1 cellular context compared by ENCODE assay signal in the genomic region with DNA sequence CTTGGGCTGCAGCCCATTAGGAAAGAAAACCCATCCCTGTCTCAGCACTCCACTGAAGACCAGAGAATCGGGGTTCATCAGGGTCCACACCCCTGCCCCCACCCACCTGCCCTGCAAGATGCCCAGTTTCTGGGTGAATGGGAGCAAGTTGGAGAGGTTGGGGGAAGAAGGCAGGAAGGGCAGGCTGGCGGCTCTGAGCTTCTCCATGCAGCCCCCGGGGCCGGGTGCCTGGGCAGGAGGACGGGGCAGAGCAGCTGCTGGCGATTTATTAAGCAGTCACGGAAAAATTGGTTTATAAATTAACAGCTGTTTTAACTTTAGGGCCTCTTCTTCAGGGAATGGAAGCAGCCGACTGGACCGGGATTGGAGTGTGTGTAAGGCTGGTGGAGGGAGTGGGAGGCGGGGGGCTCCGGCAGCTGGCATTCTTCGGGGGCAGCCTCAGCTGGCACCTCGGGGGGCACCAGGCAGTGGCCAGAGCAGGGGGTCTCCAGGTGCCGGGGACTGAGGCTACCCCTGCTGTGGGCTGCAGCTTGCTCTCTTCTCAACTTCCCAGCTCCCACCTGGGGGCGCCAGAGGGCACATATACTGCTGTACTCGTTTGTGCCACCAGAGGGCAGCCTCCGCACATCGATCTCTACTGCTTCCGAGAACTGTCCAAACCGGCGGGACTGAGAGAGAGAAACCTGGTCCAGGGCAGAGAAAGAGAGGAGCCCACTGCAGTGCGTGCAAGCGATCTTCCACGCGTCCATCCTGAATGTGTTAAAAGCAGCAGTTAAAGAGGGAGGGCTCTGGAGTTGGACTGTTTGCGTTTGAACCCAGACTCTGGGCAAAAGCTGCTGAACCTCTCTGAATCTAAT.
TF ChIP-seq lines count a peak whose summit lies in the region.

No MANE protein-coding gene starts in this region.

TF ChIP-seq in SK-N-SH, 30 proteins besides CTCF, POLR2A, EP300 and RAD21:
- TF ChIP-seq RCOR1 (IDR thresholded peaks at IDR 0.05; ENCODE audit: low read length): peak; percentile 53; the same call in 1 of the 2 replicates
- TF ChIP-seq, protein P1, sequence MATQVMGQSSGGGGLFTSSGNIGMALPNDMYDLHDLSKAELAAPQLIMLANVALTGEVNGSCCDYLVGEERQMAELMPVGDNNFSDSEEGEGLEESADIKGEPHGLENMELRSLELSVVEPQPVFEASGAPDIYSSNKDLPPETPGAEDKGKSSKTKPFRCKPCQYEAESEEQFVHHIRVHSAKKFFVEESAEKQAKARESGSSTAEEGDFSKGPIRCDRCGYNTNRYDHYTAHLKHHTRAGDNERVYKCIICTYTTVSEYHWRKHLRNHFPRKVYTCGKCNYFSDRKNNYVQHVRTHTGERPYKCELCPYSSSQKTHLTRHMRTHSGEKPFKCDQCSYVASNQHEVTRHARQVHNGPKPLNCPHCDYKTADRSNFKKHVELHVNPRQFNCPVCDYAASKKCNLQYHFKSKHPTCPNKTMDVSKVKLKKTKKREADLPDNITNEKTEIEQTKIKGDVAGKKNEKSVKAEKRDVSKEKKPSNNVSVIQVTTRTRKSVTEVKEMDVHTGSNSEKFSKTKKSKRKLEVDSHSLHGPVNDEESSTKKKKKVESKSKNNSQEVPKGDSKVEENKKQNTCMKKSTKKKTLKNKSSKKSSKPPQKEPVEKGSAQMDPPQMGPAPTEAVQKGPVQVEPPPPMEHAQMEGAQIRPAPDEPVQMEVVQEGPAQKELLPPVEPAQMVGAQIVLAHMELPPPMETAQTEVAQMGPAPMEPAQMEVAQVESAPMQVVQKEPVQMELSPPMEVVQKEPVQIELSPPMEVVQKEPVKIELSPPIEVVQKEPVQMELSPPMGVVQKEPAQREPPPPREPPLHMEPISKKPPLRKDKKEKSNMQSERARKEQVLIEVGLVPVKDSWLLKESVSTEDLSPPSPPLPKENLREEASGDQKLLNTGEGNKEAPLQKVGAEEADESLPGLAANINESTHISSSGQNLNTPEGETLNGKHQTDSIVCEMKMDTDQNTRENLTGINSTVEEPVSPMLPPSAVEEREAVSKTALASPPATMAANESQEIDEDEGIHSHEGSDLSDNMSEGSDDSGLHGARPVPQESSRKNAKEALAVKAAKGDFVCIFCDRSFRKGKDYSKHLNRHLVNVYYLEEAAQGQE (IDR thresholded peaks at IDR 0.05; ENCODE audit: low read depth, low read length): peak; percentile 92
- TF ChIP-seq FOXJ3 (CRISPR knock-in tag; IDR thresholded peaks at IDR 0.05): no peak
- TF ChIP-seq SIN3A (IDR thresholded peaks at IDR 0.05; ENCODE audit: borderline replicate concordance, low read depth, low read length): peak; percentile 43; the same call in 1 of the 2 replicates
- TF ChIP-seq, protein P2, sequence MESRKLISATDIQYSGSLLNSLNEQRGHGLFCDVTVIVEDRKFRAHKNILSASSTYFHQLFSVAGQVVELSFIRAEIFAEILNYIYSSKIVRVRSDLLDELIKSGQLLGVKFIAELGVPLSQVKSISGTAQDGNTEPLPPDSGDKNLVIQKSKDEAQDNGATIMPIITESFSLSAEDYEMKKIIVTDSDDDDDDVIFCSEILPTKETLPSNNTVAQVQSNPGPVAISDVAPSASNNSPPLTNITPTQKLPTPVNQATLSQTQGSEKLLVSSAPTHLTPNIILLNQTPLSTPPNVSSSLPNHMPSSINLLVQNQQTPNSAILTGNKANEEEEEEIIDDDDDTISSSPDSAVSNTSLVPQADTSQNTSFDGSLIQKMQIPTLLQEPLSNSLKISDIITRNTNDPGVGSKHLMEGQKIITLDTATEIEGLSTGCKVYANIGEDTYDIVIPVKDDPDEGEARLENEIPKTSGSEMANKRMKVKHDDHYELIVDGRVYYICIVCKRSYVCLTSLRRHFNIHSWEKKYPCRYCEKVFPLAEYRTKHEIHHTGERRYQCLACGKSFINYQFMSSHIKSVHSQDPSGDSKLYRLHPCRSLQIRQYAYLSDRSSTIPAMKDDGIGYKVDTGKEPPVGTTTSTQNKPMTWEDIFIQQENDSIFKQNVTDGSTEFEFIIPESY (IDR thresholded peaks at IDR 0.05; ENCODE audit: borderline replicate concordance, low read depth): no peak
- no peak for TF ChIP-seq RFX5 (IDR thresholded peaks at IDR 0.05; ENCODE audit: low read length)
- TF ChIP-seq, protein P3, sequence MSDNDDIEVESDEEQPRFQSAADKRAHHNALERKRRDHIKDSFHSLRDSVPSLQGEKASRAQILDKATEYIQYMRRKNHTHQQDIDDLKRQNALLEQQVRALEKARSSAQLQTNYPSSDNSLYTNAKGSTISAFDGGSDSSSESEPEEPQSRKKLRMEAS (IDR thresholded peaks at IDR 0.05; ENCODE audit: low read depth): peak; percentile 21; the same call in 1 of the 2 replicates
- TF ChIP-seq CHD2 (IDR thresholded peaks at IDR 0.05; ENCODE audit: low read length, partially characterized antibody): peak; percentile 68
- no peak for TF ChIP-seq GATA2 (CRISPR knock-in tag; IDR thresholded peaks at IDR 0.05)
- no peak for TF ChIP-seq MXI1 (IDR thresholded peaks at IDR 0.05; ENCODE audit: low read depth, low read length)
- no peak for TF ChIP-seq JUND (IDR thresholded peaks at IDR 0.05)
- TF ChIP-seq ELF1 (IDR thresholded peaks at IDR 0.05): 0 out of 2 replicates have a peak, but pooled peaks have one; percentile 22
- no peak for TF ChIP-seq YY1 (IDR thresholded peaks at IDR 0.05; ENCODE audit: low read depth)
- TF ChIP-seq EZH2phosphoT487 (IDR thresholded peaks at IDR 0.05; ENCODE audit: borderline replicate concordance, low read depth): no peak
- TF ChIP-seq, protein P4, sequence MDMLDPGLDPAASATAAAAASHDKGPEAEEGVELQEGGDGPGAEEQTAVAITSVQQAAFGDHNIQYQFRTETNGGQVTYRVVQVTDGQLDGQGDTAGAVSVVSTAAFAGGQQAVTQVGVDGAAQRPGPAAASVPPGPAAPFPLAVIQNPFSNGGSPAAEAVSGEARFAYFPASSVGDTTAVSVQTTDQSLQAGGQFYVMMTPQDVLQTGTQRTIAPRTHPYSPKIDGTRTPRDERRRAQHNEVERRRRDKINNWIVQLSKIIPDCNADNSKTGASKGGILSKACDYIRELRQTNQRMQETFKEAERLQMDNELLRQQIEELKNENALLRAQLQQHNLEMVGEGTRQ (IDR thresholded peaks at IDR 0.05; ENCODE audit: borderline replicate concordance, low read depth, low read length): no peak
- no peak for TF ChIP-seq FOXM1 (IDR thresholded peaks at IDR 0.05; ENCODE audit: low read depth)
- no peak for TF ChIP-seq GABPA (IDR thresholded peaks at IDR 0.05; ENCODE audit: low read depth)
- TF ChIP-seq NRF1 (IDR thresholded peaks at IDR 0.05; ENCODE audit: low read depth, low read length): no peak
- TF ChIP-seq SMC3 (IDR thresholded peaks at IDR 0.05; ENCODE audit: low read depth, low read length): peak; percentile 94
- TF ChIP-seq TEAD4 (IDR thresholded peaks at IDR 0.05; ENCODE audit: borderline replicate concordance, insufficient read depth): no peak
- no peak for TF ChIP-seq NFIC (IDR thresholded peaks at IDR 0.05; ENCODE audit: borderline replicate concordance)
- TF ChIP-seq, protein P5, sequence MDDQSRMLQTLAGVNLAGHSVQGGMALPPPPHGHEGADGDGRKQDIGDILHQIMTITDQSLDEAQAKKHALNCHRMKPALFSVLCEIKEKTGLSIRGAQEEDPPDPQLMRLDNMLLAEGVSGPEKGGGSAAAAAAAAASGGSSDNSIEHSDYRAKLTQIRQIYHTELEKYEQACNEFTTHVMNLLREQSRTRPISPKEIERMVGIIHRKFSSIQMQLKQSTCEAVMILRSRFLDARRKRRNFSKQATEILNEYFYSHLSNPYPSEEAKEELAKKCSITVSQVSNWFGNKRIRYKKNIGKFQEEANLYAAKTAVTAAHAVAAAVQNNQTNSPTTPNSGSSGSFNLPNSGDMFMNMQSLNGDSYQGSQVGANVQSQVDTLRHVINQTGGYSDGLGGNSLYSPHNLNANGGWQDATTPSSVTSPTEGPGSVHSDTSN (IDR thresholded peaks at IDR 0.05): no peak
- TF ChIP-seq FOSL2 (IDR thresholded peaks at IDR 0.05; ENCODE audit: borderline replicate concordance, low read depth): no peak
- TF ChIP-seq, protein P6, sequence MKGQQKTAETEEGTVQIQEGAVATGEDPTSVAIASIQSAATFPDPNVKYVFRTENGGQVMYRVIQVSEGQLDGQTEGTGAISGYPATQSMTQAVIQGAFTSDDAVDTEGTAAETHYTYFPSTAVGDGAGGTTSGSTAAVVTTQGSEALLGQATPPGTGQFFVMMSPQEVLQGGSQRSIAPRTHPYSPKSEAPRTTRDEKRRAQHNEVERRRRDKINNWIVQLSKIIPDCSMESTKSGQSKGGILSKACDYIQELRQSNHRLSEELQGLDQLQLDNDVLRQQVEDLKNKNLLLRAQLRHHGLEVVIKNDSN (IDR thresholded peaks at IDR 0.05; ENCODE audit: borderline replicate concordance, low read depth): no peak
- no peak for TF ChIP-seq TCF12 (IDR thresholded peaks at IDR 0.05)
